In the genomic region with DNA sequence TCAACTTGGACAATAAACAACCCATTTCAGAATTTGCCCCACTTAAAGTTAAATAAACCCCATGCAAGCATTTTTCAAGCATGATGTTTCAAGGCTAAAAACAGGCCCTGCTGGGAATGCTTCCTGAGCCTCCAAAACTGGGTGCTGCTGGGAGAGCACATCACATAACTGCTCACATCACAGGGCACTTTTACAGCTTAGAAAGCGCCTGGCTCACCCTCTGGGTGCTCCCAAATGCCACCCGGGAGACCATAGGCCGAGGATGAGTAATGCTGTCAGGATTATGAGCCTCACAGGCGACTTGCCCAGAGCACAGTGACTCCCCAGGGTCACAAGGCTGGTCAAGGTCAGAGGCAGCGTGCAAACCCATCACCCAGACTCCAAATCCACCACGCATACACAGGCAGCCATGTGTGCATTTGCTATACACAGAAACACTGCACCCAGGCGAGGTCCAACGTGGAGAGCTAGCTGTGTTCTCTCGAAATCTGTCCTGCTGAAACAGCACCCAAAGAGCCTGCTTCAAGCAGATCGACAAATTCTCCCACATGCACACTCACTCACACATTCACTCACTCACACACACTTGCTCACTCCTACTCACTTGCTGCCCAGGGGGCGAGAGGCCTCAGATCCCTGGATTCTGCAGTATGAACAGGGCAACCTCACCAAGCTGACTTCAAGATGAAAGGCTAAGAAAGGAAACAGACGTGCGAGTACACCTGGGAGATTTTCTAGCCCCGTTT, we compare ENCODE assay signal across 1 cellular context.
TF ChIP-seq lines count a peak whose summit lies in the region.

No MANE protein-coding gene starts in this region.

TF ChIP-seq in GM23338, 12 proteins besides CTCF, POLR2A, EP300 and RAD21 (continued from another document):
- TF ChIP-seq, protein P1, sequence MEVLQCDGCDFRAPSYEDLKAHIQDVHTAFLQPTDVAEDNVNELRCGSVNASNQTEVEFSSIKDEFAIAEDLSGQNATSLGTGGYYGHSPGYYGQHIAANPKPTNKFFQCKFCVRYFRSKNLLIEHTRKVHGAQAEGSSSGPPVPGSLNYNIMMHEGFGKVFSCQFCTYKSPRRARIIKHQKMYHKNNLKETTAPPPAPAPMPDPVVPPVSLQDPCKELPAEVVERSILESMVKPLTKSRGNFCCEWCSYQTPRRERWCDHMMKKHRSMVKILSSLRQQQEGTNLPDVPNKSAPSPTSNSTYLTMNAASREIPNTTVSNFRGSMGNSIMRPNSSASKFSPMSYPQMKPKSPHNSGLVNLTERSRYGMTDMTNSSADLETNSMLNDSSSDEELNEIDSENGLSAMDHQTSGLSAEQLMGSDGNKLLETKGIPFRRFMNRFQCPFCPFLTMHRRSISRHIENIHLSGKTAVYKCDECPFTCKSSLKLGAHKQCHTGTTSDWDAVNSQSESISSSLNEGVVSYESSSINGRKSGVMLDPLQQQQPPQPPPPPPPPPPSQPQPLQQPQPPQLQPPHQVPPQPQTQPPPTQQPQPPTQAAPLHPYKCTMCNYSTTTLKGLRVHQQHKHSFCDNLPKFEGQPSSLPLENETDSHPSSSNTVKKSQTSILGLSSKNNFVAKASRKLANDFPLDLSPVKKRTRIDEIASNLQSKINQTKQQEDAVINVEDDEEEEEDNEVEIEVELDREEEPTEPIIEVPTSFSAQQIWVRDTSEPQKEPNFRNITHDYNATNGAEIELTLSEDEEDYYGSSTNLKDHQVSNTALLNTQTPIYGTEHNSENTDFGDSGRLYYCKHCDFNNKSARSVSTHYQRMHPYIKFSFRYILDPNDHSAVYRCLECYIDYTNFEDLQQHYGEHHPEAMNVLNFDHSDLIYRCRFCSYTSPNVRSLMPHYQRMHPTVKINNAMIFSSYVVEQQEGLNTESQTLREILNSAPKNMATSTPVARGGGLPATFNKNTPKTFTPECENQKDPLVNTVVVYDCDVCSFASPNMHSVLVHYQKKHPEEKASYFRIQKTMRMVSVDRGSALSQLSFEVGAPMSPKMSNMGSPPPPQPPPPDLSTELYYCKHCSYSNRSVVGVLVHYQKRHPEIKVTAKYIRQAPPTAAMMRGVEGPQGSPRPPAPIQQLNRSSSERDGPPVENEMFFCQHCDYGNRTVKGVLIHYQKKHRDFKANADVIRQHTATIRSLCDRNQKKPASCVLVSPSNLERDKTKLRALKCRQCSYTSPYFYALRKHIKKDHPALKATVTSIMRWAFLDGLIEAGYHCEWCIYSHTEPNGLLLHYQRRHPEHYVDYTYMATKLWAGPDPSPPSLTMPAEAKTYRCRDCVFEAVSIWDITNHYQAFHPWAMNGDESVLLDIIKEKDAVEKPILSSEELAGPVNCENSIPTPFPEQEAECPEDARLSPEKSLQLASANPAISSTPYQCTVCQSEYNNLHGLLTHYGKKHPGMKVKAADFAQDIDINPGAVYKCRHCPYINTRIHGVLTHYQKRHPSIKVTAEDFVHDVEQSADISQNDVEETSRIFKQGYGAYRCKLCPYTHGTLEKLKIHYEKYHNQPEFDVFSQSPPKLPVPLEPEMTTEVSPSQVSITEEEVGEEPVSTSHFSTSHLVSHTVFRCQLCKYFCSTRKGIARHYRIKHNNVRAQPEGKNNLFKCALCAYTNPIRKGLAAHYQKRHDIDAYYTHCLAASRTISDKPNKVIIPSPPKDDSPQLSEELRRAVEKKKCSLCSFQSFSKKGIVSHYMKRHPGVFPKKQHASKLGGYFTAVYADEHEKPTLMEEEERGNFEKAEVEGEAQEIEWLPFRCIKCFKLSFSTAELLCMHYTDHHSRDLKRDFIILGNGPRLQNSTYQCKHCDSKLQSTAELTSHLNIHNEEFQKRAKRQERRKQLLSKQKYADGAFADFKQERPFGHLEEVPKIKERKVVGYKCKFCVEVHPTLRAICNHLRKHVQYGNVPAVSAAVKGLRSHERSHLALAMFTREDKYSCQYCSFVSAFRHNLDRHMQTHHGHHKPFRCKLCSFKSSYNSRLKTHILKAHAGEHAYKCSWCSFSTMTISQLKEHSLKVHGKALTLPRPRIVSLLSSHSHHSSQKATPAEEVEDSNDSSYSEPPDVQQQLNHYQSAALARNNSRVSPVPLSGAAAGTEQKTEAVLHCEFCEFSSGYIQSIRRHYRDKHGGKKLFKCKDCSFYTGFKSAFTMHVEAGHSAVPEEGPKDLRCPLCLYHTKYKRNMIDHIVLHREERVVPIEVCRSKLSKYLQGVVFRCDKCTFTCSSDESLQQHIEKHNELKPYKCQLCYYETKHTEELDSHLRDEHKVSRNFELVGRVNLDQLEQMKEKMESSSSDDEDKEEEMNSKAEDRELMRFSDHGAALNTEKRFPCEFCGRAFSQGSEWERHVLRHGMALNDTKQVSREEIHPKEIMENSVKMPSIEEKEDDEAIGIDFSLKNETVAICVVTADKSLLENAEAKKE (CRISPR knock-in tag; IDR thresholded peaks at IDR 0.05): no peak
- TF ChIP-seq NANOG (IDR thresholded peaks at IDR 0.05; ENCODE audit: borderline replicate concordance): no peak
- TF ChIP-seq, protein P2, sequence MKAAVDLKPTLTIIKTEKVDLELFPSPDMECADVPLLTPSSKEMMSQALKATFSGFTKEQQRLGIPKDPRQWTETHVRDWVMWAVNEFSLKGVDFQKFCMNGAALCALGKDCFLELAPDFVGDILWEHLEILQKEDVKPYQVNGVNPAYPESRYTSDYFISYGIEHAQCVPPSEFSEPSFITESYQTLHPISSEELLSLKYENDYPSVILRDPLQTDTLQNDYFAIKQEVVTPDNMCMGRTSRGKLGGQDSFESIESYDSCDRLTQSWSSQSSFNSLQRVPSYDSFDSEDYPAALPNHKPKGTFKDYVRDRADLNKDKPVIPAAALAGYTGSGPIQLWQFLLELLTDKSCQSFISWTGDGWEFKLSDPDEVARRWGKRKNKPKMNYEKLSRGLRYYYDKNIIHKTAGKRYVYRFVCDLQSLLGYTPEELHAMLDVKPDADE (IDR thresholded peaks at IDR 0.05): no peak
- no peak for TF ChIP-seq EZH2 (IDR thresholded peaks at IDR 0.05; ENCODE audit: low read depth, unreplicated experiment)
- no peak for TF ChIP-seq POLR2AphosphoS5 (IDR thresholded peaks at IDR 0.05; ENCODE audit: low read depth)
